ENCODE assay signal across 8 cellular contexts in genomic region chr19:49019242-49019932, GRCh38. TPM values are rescaled to one million over a fixed set of nuclear protein-coding genes. Genes with fewer than 3 reads are reported as not detected.
DNase-seq lines count a peak whose midpoint lies in the region; ATAC-seq and TF ChIP-seq lines count a peak whose summit lies in the region.

No MANE protein-coding gene starts in this region.

- no peaks in the 10 kb centered on the region for H3K9me3 ChIP-seq in CD4-positive, alpha-beta memory T cell (ENCODE audit: control insufficient read depth in 1 of 2, low read length in 2 of 2)
- H3K9me3 ChIP-seq in IMR-90 (ENCODE audit: control insufficient read depth, insufficient read depth, low read length) = no peaks in the 10 kb centered on the region

- intact Hi-C loops in CD4-positive, alpha-beta memory T cell (cut with micrococcal nuclease) = loop anchor here (2.0 kb wide), 1 partner anchor 37 kb away; the partner anchor contains the start of gene CGB7
- intact Hi-C loops in IMR-90 (cut with micrococcal nuclease) = no loop called here

- no peak overlapping the region for H3K18ac ChIP-seq in IMR-90 (ENCODE audit: low read depth, low read length)

- H3K14ac ChIP-seq in IMR-90 (replicated peaks; ENCODE audit: low read depth, low read length) = no peak overlapping the region

- no peak overlapping the region; the same call in 1 of the 2 replicates for H4K5ac ChIP-seq in IMR-90 (ENCODE audit: low read depth, low read length)

- peak overlapping the region; percentile 59 for H3K4me2 ChIP-seq in IMR-90 (ENCODE audit: low read depth, low read length)

- peak overlapping the region in 1 of 2 experiments; percentile 55; a peak in 1 of 4 replicates for H4K8ac ChIP-seq in IMR-90 (ENCODE audit: low read depth in 2 of 2, low read length in 2 of 2)

- no peaks in the 10 kb centered on the region for H3K27me3 ChIP-seq in CD4-positive, alpha-beta memory T cell (ENCODE audit: insufficient read depth, low read length)
- peaks cover 2% of the 10 kb centered on the region; the same call in 1 of the 2 replicates for H3K27me3 ChIP-seq in IMR-90 (ENCODE audit: control insufficient read depth, insufficient read depth, low read length)

- H3K79me1 ChIP-seq in IMR-90 (ENCODE audit: low read depth in 1 of 2, low read length in 2 of 2) = no peaks in the 10 kb centered on the region; a peak in 1 of 4 replicates

- TF ChIP-seq RAD21 in IMR-90 (IDR thresholded peaks at IDR 0.05; ENCODE audit: low read length) = no peak

- in situ Hi-C loops in IMR-90 (cut with MboI; ENCODE audit: low sequenced_read_pairs) = no loop called here
- in situ Hi-C loops in astrocyte of the cerebellum (cut with HindIII; ENCODE audit: low sequenced_read_pairs) = no loop called here

- H3K27ac ChIP-seq in CD4-positive, alpha-beta memory T cell (ENCODE audit: low read depth, low read length) = no peak overlapping the region
- H3K27ac ChIP-seq in IMR-90 (ENCODE audit: insufficient read depth, low read length) = no peak overlapping the region

- TF ChIP-seq POLR2A in IMR-90 (IDR thresholded peaks at IDR 0.05; ENCODE audit: low read depth, low read length) = no peak

- H2BK5ac ChIP-seq in IMR-90 (ENCODE audit: low read depth, low read length, poor library complexity, severe bottlenecking) = no peak overlapping the region

- DNase-seq in CD4-positive, alpha-beta memory T cell = peak; percentile 49 to 66 (median 51)
- DNase-seq in IMR-90 = peak; percentile 17
- peak; percentile 41 to 58 (median 50) for DNase-seq in T-helper 2 cell
- no peak for DNase-seq in astrocyte of the cerebellum (ENCODE audit: low read depth)
- peak; percentile 79 for DNase-seq in iPS-NIHi7 (ENCODE audit: extremely low spot score)
- peak; percentile 65 to 74 for DNase-seq in stimulated activated CD4-positive, alpha-beta T cell treated with anti-CD3 and anti-CD28 coated beads, Interleukin-2, amount 100 ng/mL, for 24 hours
- DNase-seq in SIG-M5 (lab: John Stamatoyannopoulos, UW) = no peak

- H3K9me1 ChIP-seq in IMR-90 (ENCODE audit: insufficient read depth, low read length) = 0 out of 2 replicates have a peak, but pooled peaks cover 3% of the 10 kb centered on the region

- H4K20me1 ChIP-seq in IMR-90 (ENCODE audit: insufficient read depth, low read length) = no peaks in the 10 kb centered on the region

- H2AK9ac ChIP-seq in IMR-90 (replicated peaks; ENCODE audit: low read depth, low read length, poor library complexity) = peak overlapping the region; percentile 94

- H3K4me1 ChIP-seq in CD4-positive, alpha-beta memory T cell (ENCODE audit: insufficient read depth, low read length) = peaks cover 24% of the 10 kb centered on the region
- peaks cover 5% of the 10 kb centered on the region; the same call in 1 of the 2 replicates for H3K4me1 ChIP-seq in IMR-90 (ENCODE audit: control insufficient read depth, insufficient read depth, low read length)

- TF ChIP-seq CTCF in IMR-90 (conservative IDR thresholded peaks at IDR 0.05; ENCODE audit: low read depth, low read length) (peak; percentile 27), astrocyte of the cerebellum (IDR thresholded peaks at IDR 0.05; ENCODE audit: low read depth, low read length, missing control alignments) (peak; percentile 9)

- H3K4me3 ChIP-seq in CD4-positive, alpha-beta memory T cell (ENCODE audit: low read length in 2 of 2) = peak overlapping the region; percentile 47 to 73
- H3K4me3 ChIP-seq in IMR-90 (ENCODE audit: insufficient read depth, low read depth, low read length) (peak overlapping the region; percentile 51), astrocyte of the cerebellum (ENCODE audit: low read depth, low read length) (peak overlapping the region; percentile 29)

- no peaks in the 10 kb centered on the region for H3K9me3 Mint-ChIP-seq in CD4-positive, alpha-beta memory T cell

- no TSS peak for BruUV-seq in IMR-90 (replicated peaks; lab: Mats Ljungman, UMichigan)

- H3K27me3 Mint-ChIP-seq in CD4-positive, alpha-beta memory T cell = peaks cover 0 to 3% of the 10 kb centered on the region in 2 donors

- no peak overlapping the region for H3K56ac ChIP-seq in IMR-90 (ENCODE audit: extremely low read depth, insufficient read depth, low read length)

- ATAC-seq in IMR-90 (ENCODE audit: low read depth) (peak; percentile 30), HG02610 (IDR thresholded peaks at IDR 0.05; ENCODE audit: unreplicated experiment) (no peak)

- peak overlapping the region; percentile 84 to 94 (median 90) for H3K4me3 Mint-ChIP-seq in CD4-positive, alpha-beta memory T cell

- H3K27ac Mint-ChIP-seq in CD4-positive, alpha-beta memory T cell = peak overlapping the region; percentile 32 to 91 (median 79)

- H3K36me3 Mint-ChIP-seq in CD4-positive, alpha-beta memory T cell = peaks cover 0 to 9% of the 10 kb centered on the region in 2 donors

- H3K4ac ChIP-seq in IMR-90 (ENCODE audit: low read depth, low read length) = no peak overlapping the region

- H3K23ac ChIP-seq in IMR-90 (ENCODE audit: low read depth, low read length) = no peak overlapping the region

- H2AK5ac ChIP-seq in IMR-90 (ENCODE audit: low read depth, low read length) = no peak overlapping the region

- H3K36me3 ChIP-seq in CD4-positive, alpha-beta memory T cell (ENCODE audit: insufficient read depth, low read length) = no peaks in the 10 kb centered on the region
- peaks cover 17% of the 10 kb centered on the region for H3K36me3 ChIP-seq in IMR-90 (ENCODE audit: control insufficient read depth, insufficient read depth, low read length)

- CTCF ChIA-PET in CD4-positive, alpha-beta memory T cell (lab: Charles Lee; ENCODE audit: partially characterized antibody) = interaction anchor here (0.6 to 3.0 kb wide), 7 partner anchors 18 to 660 kb away, joined by 3 to 22 read pairs (median 3); partner anchors contain the start of genes GYS1 and RUVBL2
- CTCF ChIA-PET in IMR-90 (lab: Yijun Ruan, JAX) = interaction anchor here (1.6 kb wide), 1 partner anchor 20 kb away, joined by 3 read pairs; no protein-coding TSS in a partner anchor

- POLR2A ChIA-PET in CD4-positive, alpha-beta memory T cell (lab: Charles Lee; ENCODE audit: partially characterized antibody) = interaction anchor here (0.9 to 3.4 kb wide), 5 partner anchors 9 to 50 kb away, joined by 3 to 33 read pairs (median 3); partner anchors contain the start of genes GYS1 and RUVBL2
- POLR2A ChIA-PET in IMR-90 (lab: Charles Lee; ENCODE audit: unreplicated experiment) = no interaction called here

- WGBS in IMR-90 (ENCODE audit: extremely low coverage in 2 of 2, insufficient read length in 1 of 2), 2 experiments = 21% methylated on average over 17 of the region's 41 CpGs; no CpG with 5 or more reads in 1 of the 2 experiments

- H2AFZ ChIP-seq in IMR-90 (replicated peaks; ENCODE audit: low read length, poor library complexity) = peak overlapping the region; percentile 82

- peaks cover 15 to 39% (median 25%) of the 10 kb centered on the region in 4 donors for H3K4me1 Mint-ChIP-seq in CD4-positive, alpha-beta memory T cell

- no peak overlapping the region for H2BK15ac ChIP-seq in IMR-90 (ENCODE audit: low read depth, low read length)

- peak overlapping the region; percentile 37; the same call in 1 of the 2 replicates for H4K91ac ChIP-seq in IMR-90 (ENCODE audit: insufficient read depth, low read depth, low read length)

- dilution Hi-C loops in IMR-90 (cut with HindIII; ENCODE audit: low sequenced_read_pairs, unreplicated experiment) = no loop called here

- no peak overlapping the region for H3K9ac ChIP-seq in IMR-90 (ENCODE audit: low read depth, low read length)

- H2BK120ac ChIP-seq in IMR-90 (ENCODE audit: low read depth, low read length) = 0 out of 2 replicates have a peak overlapping the region, but pooled peaks have one; percentile 15

- no peak overlapping the region for H2BK20ac ChIP-seq in IMR-90 (ENCODE audit: low read depth, low read length)

TF ChIP-seq in IMR-90, 13 proteins besides CTCF, POLR2A, EP300 and RAD21 (continues in another document):
- TF ChIP-seq NFE2L2 (IDR thresholded peaks at IDR 0.05; ENCODE audit: low read depth, low read length) (no peak), RCOR1 (IDR thresholded peaks at IDR 0.05; ENCODE audit: insufficient replicate concordance, low read length) (no peak), MXI1 (IDR thresholded peaks at IDR 0.05; ENCODE audit: borderline replicate concordance, low read depth, low read length) (no peak), BHLHE40 (IDR thresholded peaks at IDR 0.05; ENCODE audit: low read depth, low read length) (no peak), FOS (IDR thresholded peaks at IDR 0.05; ENCODE audit: low read depth, low read length) (no peak), MAZ (IDR thresholded peaks at IDR 0.05; ENCODE audit: borderline replicate concordance, low read depth, low read length) (no peak)

RNA-seq across cellular contexts. Expression of gene LHB, which starts 2.5 kb away (rescaled TPM):
- not detected for total RNA-seq in CD4-positive, alpha-beta memory T cell
- under 1 TPM in 1 of 2 donors, not detected in 1; 0.49 TPM for polyA plus RNA-seq in CD4-positive, alpha-beta memory T cell
- not detected in 2 replicates for total RNA-seq in IMR-90 (2012; rRNA removed)
- not detected in 2 replicates for polyA plus RNA-seq in IMR-90 (2012; rRNA removed)
- polyA plus RNA-seq in IMR-90 (2012; cell fraction: cytosol; rRNA removed) = 0.37 TPM in 1 of 2 replicates, not detected in the other
- polyA plus RNA-seq in IMR-90 (2012; cell fraction: nucleus; rRNA removed; ENCODE audit: low replicate concordance) = 1.7 and 5.0 TPM in 2 replicates

RNA-seq across cellular contexts. Expression of gene CGB3, which starts 4.7 kb away (rescaled TPM):
- not detected for total RNA-seq in CD4-positive, alpha-beta memory T cell
- not detected for polyA plus RNA-seq in CD4-positive, alpha-beta memory T cell
- total RNA-seq in IMR-90 (2012; rRNA removed) = not detected in 2 replicates
- polyA plus RNA-seq in IMR-90 (2012; rRNA removed) = not detected in 2 replicates
- 0.07 TPM in 1 of 2 replicates, not detected in the other for polyA plus RNA-seq in IMR-90 (2012; cell fraction: cytosol; rRNA removed)
- polyA plus RNA-seq in IMR-90 (2012; cell fraction: nucleus; rRNA removed; ENCODE audit: low replicate concordance) = 0.11 TPM in 1 of 2 replicates, not detected in the other

RNA-seq across cellular contexts. Expression of gene CGB2, which starts 12.3 kb away (rescaled TPM):
- total RNA-seq in CD4-positive, alpha-beta memory T cell = not detected
- polyA plus RNA-seq in CD4-positive, alpha-beta memory T cell = not detected
- total RNA-seq in IMR-90 (2012; rRNA removed) = not detected in 2 replicates
- polyA plus RNA-seq in IMR-90 (2012; rRNA removed) = not detected in 2 replicates
- 0.09 and 0.28 TPM in 2 replicates for polyA plus RNA-seq in IMR-90 (2012; cell fraction: cytosol; rRNA removed)
- not detected in 2 replicates for polyA plus RNA-seq in IMR-90 (2012; cell fraction: nucleus; rRNA removed; ENCODE audit: low replicate concordance)

RNA-seq across cellular contexts. Expression of gene CGB1, which starts 17.3 kb away (rescaled TPM):
- not detected for total RNA-seq in CD4-positive, alpha-beta memory T cell
- not detected for polyA plus RNA-seq in CD4-positive, alpha-beta memory T cell
- total RNA-seq in IMR-90 (2012; rRNA removed) = not detected in 2 replicates
- polyA plus RNA-seq in IMR-90 (2012; rRNA removed) = not detected in 2 replicates
- polyA plus RNA-seq in IMR-90 (2012; cell fraction: cytosol; rRNA removed) = not detected in 2 replicates
- polyA plus RNA-seq in IMR-90 (2012; cell fraction: nucleus; rRNA removed; ENCODE audit: low replicate concordance) = 0.37 TPM in 1 of 2 replicates, not detected in the other

RNA-seq across cellular contexts. Expression of gene CGB5, which starts 24.3 kb away (rescaled TPM):
- not detected for total RNA-seq in CD4-positive, alpha-beta memory T cell
- not detected for polyA plus RNA-seq in CD4-positive, alpha-beta memory T cell
- total RNA-seq in IMR-90 (2012; rRNA removed) = not detected in 2 replicates
- not detected in 2 replicates for polyA plus RNA-seq in IMR-90 (2012; rRNA removed)
- polyA plus RNA-seq in IMR-90 (2012; cell fraction: cytosol; rRNA removed) = not detected in 2 replicates
- 0.27 TPM in 1 of 2 replicates, not detected in the other for polyA plus RNA-seq in IMR-90 (2012; cell fraction: nucleus; rRNA removed; ENCODE audit: low replicate concordance)

Comparison
In these comparisons a context has a peak if more than half of its experiments do, and no peak if none do; other contexts are left out.
1. DNase-seq: peak in CD4-positive, alpha-beta memory T cell (5 of 5), IMR-90 (single experiment), T-helper 2 cell (5 of 5), iPS-NIHi7 (single experiment) and stimulated activated CD4-positive, alpha-beta T cell treated with anti-CD3 and anti-CD28 coated beads, Interleukin-2, amount 100 ng/mL, for 24 hours (2 of 2); none in astrocyte of the cerebellum (single experiment) and SIG-M5 (single experiment).
2. Peak in every context shown above with its lines, with median percentiles within 50 percentile points of each other: H3K4me3 ChIP-seq.